Comparison of ENCODE assay signal across 8 cellular contexts in genomic region chr6:43454290-43455033, GRCh38. TPM values are rescaled to one million over a fixed set of nuclear protein-coding genes. Genes with fewer than 3 reads are reported as not detected.
DNase-seq lines count a peak whose midpoint lies in the region; ATAC-seq and TF ChIP-seq lines count a peak whose summit lies in the region.

No MANE protein-coding gene starts in this region.

- H3K9ac ChIP-seq in HUES64 (ENCODE audit: low read depth, low read length) = no peak overlapping the region

- no peaks in the 10 kb centered on the region for H3K9me3 Mint-ChIP-seq in nephron

- H3K36me3 ChIP-seq in HUES64 (ENCODE audit: insufficient read depth, low read length) = peaks cover 25% of the 10 kb centered on the region

- DNase-seq in GM10266 (ENCODE audit: extremely low spot score) (peak; percentile 89), SHP77 (lab: John Stamatoyannopoulos, UW) (peak; percentile 28 to 73), activated gamma-delta T cell (lab: John Stamatoyannopoulos, UW) (peak; percentile 44), fibroblast of the conjunctiva (ENCODE audit: low read depth) (peak; percentile 74)
- peak in 5 of 6 experiments; percentile 23 to 53 (median 46) for DNase-seq in stimulated activated naive CD4-positive, alpha-beta T cell (lab: John Stamatoyannopoulos, UW)

- H3K4me1 ChIP-seq in HUES64 (ENCODE audit: insufficient read depth, low read length) = no peaks in the 10 kb centered on the region

- peak; percentile 98 for TF ChIP-seq CTCF in GM10266 (IDR thresholded peaks at IDR 0.05; ENCODE audit: control insufficient read depth, insufficient read depth, low read depth, missing control alignments)
- TF ChIP-seq CTCF in nephron (IDR thresholded peaks at IDR 0.05; ENCODE audit: unreplicated experiment in 3 of 3) = peak; percentile 89 to 93 (median 91)

- peaks cover 14% of the 10 kb centered on the region for H3K36me3 Mint-ChIP-seq in nephron (ENCODE audit: low read depth)

- WGBS in HUES64 = 8% methylated on average over 51 of the region's 51 CpGs

- peak overlapping the region; percentile 63 to 87 (median 76) for H3K4me3 Mint-ChIP-seq in nephron

- H3K4me1 Mint-ChIP-seq in nephron = peaks cover 12% of the 10 kb centered on the region

- H3K4me3 ChIP-seq in HUES64 (ENCODE audit: low read length) = peak overlapping the region; percentile 59

- peaks cover 34% of the 10 kb centered on the region for H3K27me3 ChIP-seq in HUES64 (ENCODE audit: insufficient read depth, low read length)

- H3K27ac ChIP-seq in HUES64 (ENCODE audit: low read depth, low read length) = no peak overlapping the region

- no peaks in the 10 kb centered on the region for H3K9me3 ChIP-seq in HUES64 (ENCODE audit: insufficient read depth, low read depth, low read length)

- no peak for ATAC-seq in HG02973 (IDR thresholded peaks at IDR 0.05; ENCODE audit: unreplicated experiment)

- H3K27me3 Mint-ChIP-seq in nephron (ENCODE audit: low read depth) = peaks cover 39% of the 10 kb centered on the region

- no peak overlapping the region for H3K27ac Mint-ChIP-seq in nephron

RNA-seq across cellular contexts. Expression of gene DLK2, which starts 0.9 kb away (rescaled TPM):
- 0.35 TPM for polyA plus RNA-seq in HUES64 (2013, experiment 1 of 2)
- 0.38 TPM for polyA plus RNA-seq in HUES64 (2013, experiment 2 of 2)

RNA-seq across cellular contexts. Expression of gene TJAP1, which starts 22.9 kb away (rescaled TPM):
- 26.0 TPM for polyA plus RNA-seq in HUES64 (2013, experiment 1 of 2)
- polyA plus RNA-seq in HUES64 (2013, experiment 2 of 2) = 25.1 TPM

RNA-seq across cellular contexts. Expression of gene ABCC10, which starts 27.1 kb away (rescaled TPM):
- 15.3 TPM for polyA plus RNA-seq in HUES64 (2013, experiment 1 of 2)
- polyA plus RNA-seq in HUES64 (2013, experiment 2 of 2) = 11.5 TPM

RNA-seq across cellular contexts. Expression of gene LRRC73, which starts 55.7 kb away (rescaled TPM):
- polyA plus RNA-seq in HUES64 (2013, experiment 1 of 2) = 0.30 TPM
- polyA plus RNA-seq in HUES64 (2013, experiment 2 of 2) = not detected
